20 cellular contexts compared by ENCODE assay signal in the genomic region with DNA sequence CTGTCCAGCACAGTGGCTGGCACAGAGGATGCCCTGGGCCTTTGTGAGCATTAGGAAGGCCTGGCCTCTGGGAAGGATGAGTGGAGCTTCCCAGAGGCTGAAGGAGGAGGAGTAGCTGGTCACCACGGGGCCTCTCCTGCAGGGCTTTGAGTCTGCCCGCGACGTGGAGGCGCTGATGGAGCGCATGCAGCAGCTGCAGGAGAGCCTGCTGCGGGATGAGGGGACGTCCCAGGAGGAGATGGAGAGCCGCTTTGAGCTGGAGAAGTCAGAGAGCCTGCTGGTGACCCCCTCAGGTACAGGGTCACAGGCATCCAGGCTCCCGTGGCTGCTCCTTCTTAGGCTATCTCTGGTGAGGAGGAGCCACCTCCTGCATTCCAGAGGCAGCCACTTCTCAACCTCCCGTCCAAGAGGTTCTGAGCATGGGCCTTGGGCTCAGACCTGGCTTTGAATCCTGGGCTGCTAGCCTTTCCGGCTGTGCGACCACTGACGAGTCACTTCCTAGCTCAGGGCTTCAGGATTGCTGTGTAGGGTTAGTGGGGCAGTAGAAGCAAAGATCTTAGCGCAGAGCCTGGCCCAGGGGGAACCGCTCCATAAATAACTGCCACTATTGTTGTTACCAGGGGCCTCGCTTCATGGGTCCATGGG. TPM values are rescaled to one million over a fixed set of nuclear protein-coding genes. Genes with fewer than 3 reads are reported as not detected.
DNase-seq lines count a peak whose midpoint lies in the region; ATAC-seq, FAIRE-seq and TF ChIP-seq lines count a peak whose summit lies in the region.
"Had no signal": no experiment of that assay in that cellular context is flagged by ENCODE, and none has a peak within 500 bp of the region (broad histone marks: within the 10 kb centered on the region; RNA-seq: fewer than 3 reads in every experiment).

No MANE protein-coding gene starts in this region.

- H4K20me1 ChIP-seq in K562 (replicated peaks; ENCODE audit: control insufficient read depth, insufficient read depth, low read length) (peaks cover 3% of the 10 kb centered on the region; the same call in 1 of the 2 replicates), neural progenitor cell (ENCODE audit: low read depth) (peaks cover 4% of the 10 kb centered on the region)

- FAIRE-seq in K562 (lab: Jason Lieb, UNC) = no peak

- H3K36me3 ChIP-seq in HEK293 (ENCODE audit: control insufficient read depth in 2 of 2, insufficient read depth in 1 of 2, low read length in 2 of 2) (peaks cover 33 to 91% of the 10 kb centered on the region in 2 experiments), K562 (ENCODE audit: control insufficient read depth, insufficient read depth, low read length) (peaks cover 82% of the 10 kb centered on the region; the same call in 2 of the 3 replicates), neural progenitor cell (no peaks in the 10 kb centered on the region), HAP-1 (replicated peaks) (peaks cover 84% of the 10 kb centered on the region)

- H3K9ac ChIP-seq in K562 (ENCODE audit: insufficient read depth in 1 of 2, low read depth in 2 of 2, low read length in 2 of 2) (peak overlapping the region in 1 of 2 experiments; percentile 5; a peak in 1 of 4 replicates), neural progenitor cell (no peak overlapping the region)
- H3K9ac ChIP-seq: KMS-11 had no signal

- CTCF ChIA-PET in HEK293 (lab: Yijun Ruan, JAX) (interaction anchor here (0.9 kb wide), 1 partner anchor 15 kb away, joined by 3 read pairs; no protein-coding TSS in a partner anchor), K562 (lab: Yijun Ruan, JAX; ENCODE audit: low intra/inter-chr PET ratio) (no interaction called here)

- no peaks in the 10 kb centered on the region for H3K9me3 Mint-ChIP-seq in neural progenitor cell
- peaks cover 3% of the 10 kb centered on the region for H3K9me3 Mint-ChIP-seq in glutamatergic neuron (ENCODE audit: unreplicated experiment)
- H3K9me3 Mint-ChIP-seq: CD4-positive, alpha-beta T cell; H9 had no signal

- H3K27me3 Mint-ChIP-seq in neural progenitor cell (ENCODE audit: insufficient read depth, low read depth) (no peaks in the 10 kb centered on the region), glutamatergic neuron (ENCODE audit: unreplicated experiment) (no peaks in the 10 kb centered on the region)
- H3K27me3 Mint-ChIP-seq: CD4-positive, alpha-beta T cell had no signal

- H3K27ac Mint-ChIP-seq in neural progenitor cell = peak overlapping the region; percentile 53
- no peak overlapping the region for H3K27ac Mint-ChIP-seq in glutamatergic neuron (ENCODE audit: unreplicated experiment)
- H3K27ac Mint-ChIP-seq: CD4-positive, alpha-beta T cell had no signal

- peak; percentile 19 for DNase-seq in MV-4-11 (lab: John Stamatoyannopoulos, UW)
- peak in 2 of 4 experiments; percentile 12 to 23 for DNase-seq in K562 (ENCODE audit: extremely low read depth in 1 of 4, low spot score in 3 of 4)
- DNase-seq in neural progenitor cell (ENCODE audit: low spot score) = no peak
- no peak for DNase-seq in UCSD-AML1 (lab: John Stamatoyannopoulos, UW; ENCODE audit: unreplicated experiment)
- DNase-seq in glutamatergic neuron = no peak
- no peak for DNase-seq in activated effector memory CD4-positive, alpha-beta T cell treated with anti-CD3 and anti-CD28 coated beads, Interleukin-2, amount 50 U/mL, for 16 hours
- DNase-seq in HAP-1 (ENCODE audit: low spot score in 2 of 2) = no peak
- DNase-seq: BE2C; Calu3; CD4-positive, alpha-beta T cell; DMS53; H9; MM.1S; NCI-H1105; NCI-H187; NCI-H69; SW 1271 had no signal

- no peaks in the 10 kb centered on the region for H3K4me1 Mint-ChIP-seq in neural progenitor cell
- no peaks in the 10 kb centered on the region for H3K4me1 Mint-ChIP-seq in glutamatergic neuron (ENCODE audit: low read depth, unreplicated experiment)

- peaks cover 17% of the 10 kb centered on the region for H3K79me2 ChIP-seq in K562 (ENCODE audit: control insufficient read depth, insufficient read depth, low read length)
- peaks cover 15% of the 10 kb centered on the region for H3K79me2 ChIP-seq in neural progenitor cell (ENCODE audit: low read depth)

- no TSS peak for BruUV-seq in K562 (replicated peaks; lab: Mats Ljungman, UMichigan)

- H3K4me1 ChIP-seq in HEK293 (ENCODE audit: control insufficient read depth, insufficient read depth, low read length) (no peaks in the 10 kb centered on the region), K562 (replicated peaks in 1 of 2; ENCODE audit: control insufficient read depth in 2 of 2, insufficient read depth in 2 of 2, low read length in 2 of 2) (peaks cover 2 to 7% of the 10 kb centered on the region in 2 experiments; a peak in 3 of 5 replicates), neural progenitor cell (no peaks in the 10 kb centered on the region), HAP-1 (no peaks in the 10 kb centered on the region)
- H3K4me1 ChIP-seq: BE2C, SJSA1 had no signal

- no peaks in the 10 kb centered on the region for H3F3A ChIP-seq in neural progenitor cell (ENCODE audit: low read depth)

- TF ChIP-seq RAD21 in K562 (CRISPR knock-in tag; conservative IDR thresholded peaks at IDR 0.05 in 1 of 2, IDR thresholded peaks at IDR 0.05 in 1 of 2) = no peak

- 86% methylated on average over 17 of the region's 17 CpGs for WGBS in K562 (ENCODE audit: insufficient coverage, low coverage, missing lambda C conversion rate)

- no peak for TF ChIP-seq EP300 in K562 (IDR thresholded peaks at IDR 0.05; ENCODE audit: low read length)

- peaks cover 14% of the 10 kb centered on the region for H3K36me3 Mint-ChIP-seq in neural progenitor cell
- peaks cover 4% of the 10 kb centered on the region for H3K36me3 Mint-ChIP-seq in glutamatergic neuron (ENCODE audit: unreplicated experiment)

- intact Hi-C loops in K562 (cut with micrococcal nuclease) = no loop called here

- in situ Hi-C loops in K562 (cut with MboI) = no loop called here
- in situ Hi-C loops in HAP-1 (cut with MboI; ENCODE audit: low sequenced_read_pairs) = no loop called here

- H3K4me3 Mint-ChIP-seq in neural progenitor cell = no peak overlapping the region
- H3K4me3 Mint-ChIP-seq in glutamatergic neuron (ENCODE audit: unreplicated experiment) = no peak overlapping the region
- H3K4me3 Mint-ChIP-seq: CD4-positive, alpha-beta T cell; H9 had no signal

- H3K27me3 ChIP-seq in K562 (ENCODE audit: control insufficient read depth in 2 of 2, insufficient read depth in 2 of 2, low read length in 2 of 2) (no peaks in the 10 kb centered on the region), neural progenitor cell (no peaks in the 10 kb centered on the region), HAP-1 (ENCODE audit: low read depth) (no peaks in the 10 kb centered on the region)
- H3K27me3 ChIP-seq: BE2C, SJSA1 had no signal

- POLR2A ChIA-PET in HEK293 (lab: Yijun Ruan, JAX) = interaction anchor here (0.6 kb wide), 1 partner anchor 21 kb away, joined by 3 read pairs; no protein-coding TSS in a partner anchor
- POLR2A ChIA-PET in K562 (lab: Yijun Ruan, JAX) = interaction anchor here (0.6 to 22.4 kb wide), 9 partner anchors 5 to 1124 kb away, joined by 3 to 547 read pairs (median 4); a partner anchor contains a TSS

- H3K4me2 ChIP-seq in K562 (ENCODE audit: insufficient read depth, low read length) (no peak overlapping the region), neural progenitor cell (no peak overlapping the region)
- H3K4me2 ChIP-seq: KMS-11 had no signal

- H3K9me3 ChIP-seq in HEK293 (ENCODE audit: control insufficient read depth, insufficient read depth, low read depth, low read length) = no peaks in the 10 kb centered on the region
- no peaks in the 10 kb centered on the region for H3K9me3 ChIP-seq in K562 (replicated peaks; ENCODE audit: control insufficient read depth, insufficient read depth, low read depth, low read length)
- H3K9me3 ChIP-seq in neural progenitor cell (ENCODE audit: low read depth) = no peaks in the 10 kb centered on the region
- H3K9me3 ChIP-seq in HAP-1 = no peaks in the 10 kb centered on the region
- H3K9me3 ChIP-seq: BE2C, SJSA1 had no signal

- H3K9me1 ChIP-seq in K562 (ENCODE audit: control insufficient read depth, insufficient read depth, low read length) = no peaks in the 10 kb centered on the region

- no peak overlapping the region for H3K27ac ChIP-seq in HEK293 (ENCODE audit: extremely low read depth, low read depth, low read length)
- H3K27ac ChIP-seq in K562 (ENCODE audit: extremely low read depth, low read depth, low read length) = no peak overlapping the region
- H3K27ac ChIP-seq in neural progenitor cell = no peak overlapping the region
- H3K27ac ChIP-seq: KMS-11, SJSA1 had no signal

- TF ChIP-seq CTCF in HEK293 (tag by site-specific recombination; IDR thresholded peaks at IDR 0.05) (no peak), K562 (IDR thresholded peaks at IDR 0.05 in 2 of 3, conservative IDR thresholded peaks at IDR 0.05 in 1 of 3; ENCODE audit: insufficient read depth in 2 of 3, low read depth in 1 of 3, low read length in 3 of 3) (0 out of 6 replicates have a peak, but pooled peaks of 1 of the 3 experiments have one; percentile 3), neural progenitor cell (IDR thresholded peaks at IDR 0.05) (no peak), glutamatergic neuron (IDR thresholded peaks at IDR 0.05; ENCODE audit: partially characterized antibody, unreplicated experiment) (no peak)

- ATAC-seq in K562 = peak; percentile 6; the same call in 2 of the 3 replicates

- H3K4me3 ChIP-seq in HEK293 (ENCODE audit: low read depth, low read length) (no peak overlapping the region), K562 (no peak overlapping the region), neural progenitor cell (no peak overlapping the region), HAP-1 (no peak overlapping the region)
- H3K4me3 ChIP-seq: SJSA1 had no signal

- no peak for TF ChIP-seq POLR2A in K562 (conservative IDR thresholded peaks at IDR 0.05)

- no peak overlapping the region for H2AFZ ChIP-seq in K562 (ENCODE audit: low read depth, low read length)
- no peak overlapping the region for H2AFZ ChIP-seq in neural progenitor cell (replicated peaks)

RNA-seq across cellular contexts. Expression of a gene that starts 14.0 kb away (rescaled TPM):
- 14.6 and 34.6 TPM in 2 replicates for total RNA-seq in K562 (2011; cell fraction: chromatin; rRNA removed; ENCODE audit: low replicate concordance)
- 26.1 and 26.2 TPM in 2 replicates for total RNA-seq in K562 (2011; cell fraction: nucleolus; rRNA removed)
- 23.4 and 26.2 TPM in 2 replicates for total RNA-seq in K562 (2011; cell fraction: nucleoplasm; rRNA removed)
- total RNA-seq in K562 (2014; rRNA removed) (54.4 and 55.3 TPM in 2 replicates), K562 (2014; rRNA removed; fragmentation: Illumina TruSeq; extraction: Trizol) (16.8 and 16.9 TPM in 2 replicates), K562 (2015; rRNA removed; fragmentation: Illumina TruSeq; extraction: Trizol) (9.4 and 10.0 TPM in 2 replicates), K562 (2021) (61.1 and 71.3 TPM in 2 replicates), neural progenitor cell (ENCODE audit: low replicate concordance) (7.6 and 19.1 TPM in 2 replicates), glutamatergic neuron (ENCODE audit: unreplicated experiment) (57.2 TPM)
- polyA plus RNA-seq in K562 (2011; rRNA removed) (15.4 and 34.4 TPM in 2 replicates), K562 (2014; fragmentation: Illumina TruSeq; extraction: Trizol) (47.6 and 61.0 TPM in 2 replicates), K562 (2014; fragmentation: Nextera tagmentation; extraction: Ambion mirVana) (1 to 10 TPM; 3.7 to 5.4 TPM), K562 (2014; rRNA removed) (40.8 and 47.3 TPM in 2 replicates)
- 28.3 and 29.9 TPM in 2 replicates for polyA plus RNA-seq in K562 (2011; cell fraction: cytosol; rRNA removed)
- polyA plus RNA-seq in K562 (2011; cell fraction: nucleus; rRNA removed) = 26.7 and 31.1 TPM in 2 replicates
- 24.3 and 118 TPM in 2 replicates for polyA plus RNA-seq in K562 (2012)
- 13.4 and 14.9 TPM in 2 replicates for polyA minus RNA-seq in K562 (2011; rRNA and poly(A)+ RNA removed)
- polyA minus RNA-seq in K562 (2011; cell fraction: cytosol; rRNA and poly(A)+ RNA removed) = 15.4 and 28.6 TPM in 2 replicates
- polyA minus RNA-seq in K562 (2011; cell fraction: nucleus; rRNA and poly(A)+ RNA removed) = 6.6 and 11.0 TPM in 2 replicates

RNA-seq across cellular contexts. Expression of a gene that starts 37.4 kb away (rescaled TPM):
- 48.2 and 59.7 TPM in 2 replicates for total RNA-seq in K562 (2011; cell fraction: chromatin; rRNA removed; ENCODE audit: low replicate concordance)
- total RNA-seq in K562 (2011; cell fraction: nucleolus; rRNA removed) = 75.0 and 82.2 TPM in 2 replicates
- total RNA-seq in K562 (2011; cell fraction: nucleoplasm; rRNA removed) = 110 and 124 TPM in 2 replicates
- total RNA-seq in K562 (2014; rRNA removed) = 1,281 and 1,288 TPM in 2 replicates
- total RNA-seq in K562 (2014; rRNA removed; fragmentation: Illumina TruSeq; extraction: Trizol) = 303 and 353 TPM in 2 replicates
- 425 and 445 TPM in 2 replicates for total RNA-seq in K562 (2015; rRNA removed; fragmentation: Illumina TruSeq; extraction: Trizol)
- total RNA-seq in K562 (2021) = 380 and 403 TPM in 2 replicates
- polyA plus RNA-seq in K562 (2011; rRNA removed) = 343 and 388 TPM in 2 replicates
- 299 and 407 TPM in 2 replicates for polyA plus RNA-seq in K562 (2011; cell fraction: cytosol; rRNA removed)
- polyA plus RNA-seq in K562 (2011; cell fraction: nucleus; rRNA removed) = 273 and 321 TPM in 2 replicates
- 405 and 915 TPM in 2 replicates for polyA plus RNA-seq in K562 (2012)
- 338 and 607 TPM in 2 replicates for polyA plus RNA-seq in K562 (2014; fragmentation: Illumina TruSeq; extraction: Trizol)
- polyA plus RNA-seq in K562 (2014; fragmentation: Nextera tagmentation; extraction: Ambion mirVana) = 100 to 1,000 TPM; 292 to 545 TPM
- polyA plus RNA-seq in K562 (2014; rRNA removed) = 1,422 and 1,500 TPM in 2 replicates
- 92.2 and 94.1 TPM in 2 replicates for polyA minus RNA-seq in K562 (2011; rRNA and poly(A)+ RNA removed)
- polyA minus RNA-seq in K562 (2011; cell fraction: cytosol; rRNA and poly(A)+ RNA removed) = 78.4 and 106 TPM in 2 replicates
- polyA minus RNA-seq in K562 (2011; cell fraction: nucleus; rRNA and poly(A)+ RNA removed) = 40.0 and 57.4 TPM in 2 replicates
- total RNA-seq in neural progenitor cell (ENCODE audit: low replicate concordance) = 187 and 198 TPM in 2 replicates
- 110 TPM for total RNA-seq in glutamatergic neuron (ENCODE audit: unreplicated experiment)

RNA-seq across cellular contexts. Expression of a gene that starts 40.5 kb away (rescaled TPM):
- total RNA-seq in K562 (2011; cell fraction: chromatin; rRNA removed; ENCODE audit: low replicate concordance) = 32.8 and 70.6 TPM in 2 replicates
- 23.7 and 23.8 TPM in 2 replicates for total RNA-seq in K562 (2011; cell fraction: nucleolus; rRNA removed)
- 45.8 and 58.7 TPM in 2 replicates for total RNA-seq in K562 (2011; cell fraction: nucleoplasm; rRNA removed)
- 132 and 186 TPM in 2 replicates for total RNA-seq in K562 (2014; rRNA removed)
- total RNA-seq in K562 (2014; rRNA removed; fragmentation: Illumina TruSeq; extraction: Trizol) = 209 and 236 TPM in 2 replicates
- total RNA-seq in K562 (2015; rRNA removed; fragmentation: Illumina TruSeq; extraction: Trizol) = 220 and 230 TPM in 2 replicates
- total RNA-seq in K562 (2021) = 143 and 153 TPM in 2 replicates
- polyA plus RNA-seq in K562 (2011; rRNA removed) = 150 and 176 TPM in 2 replicates
- 82.1 and 115 TPM in 2 replicates for polyA plus RNA-seq in K562 (2011; cell fraction: cytosol; rRNA removed)
- 52.7 and 76.2 TPM in 2 replicates for polyA plus RNA-seq in K562 (2011; cell fraction: nucleus; rRNA removed)
- polyA plus RNA-seq in K562 (2012) = 151 and 153 TPM in 2 replicates
- 279 and 343 TPM in 2 replicates for polyA plus RNA-seq in K562 (2014; fragmentation: Illumina TruSeq; extraction: Trizol)
- polyA plus RNA-seq in K562 (2014; fragmentation: Nextera tagmentation; extraction: Ambion mirVana) = 100 to 1,000 TPM; 264 to 508 TPM
- polyA plus RNA-seq in K562 (2014; rRNA removed) = 180 and 202 TPM in 2 replicates
- polyA minus RNA-seq in K562 (2011; rRNA and poly(A)+ RNA removed) = 63.9 and 71.8 TPM in 2 replicates
- 25.2 and 30.5 TPM in 2 replicates for polyA minus RNA-seq in K562 (2011; cell fraction: cytosol; rRNA and poly(A)+ RNA removed)
- 11.4 and 23.2 TPM in 2 replicates for polyA minus RNA-seq in K562 (2011; cell fraction: nucleus; rRNA and poly(A)+ RNA removed)
- 92.0 and 117 TPM in 2 replicates for total RNA-seq in neural progenitor cell (ENCODE audit: low replicate concordance)
- total RNA-seq in glutamatergic neuron (ENCODE audit: unreplicated experiment) = 82.8 TPM

RNA-seq across cellular contexts. Expression of a gene that starts 55.5 kb away (rescaled TPM):
- total RNA-seq in K562 (2011; cell fraction: chromatin; rRNA removed; ENCODE audit: low replicate concordance) = 16.8 and 18.9 TPM in 2 replicates
- 19.2 and 20.0 TPM in 2 replicates for total RNA-seq in K562 (2011; cell fraction: nucleolus; rRNA removed)
- 25.3 and 28.1 TPM in 2 replicates for total RNA-seq in K562 (2011; cell fraction: nucleoplasm; rRNA removed)
- 22.7 and 23.8 TPM in 2 replicates for total RNA-seq in K562 (2014; rRNA removed)
- 21.1 and 22.0 TPM in 2 replicates for total RNA-seq in K562 (2014; rRNA removed; fragmentation: Illumina TruSeq; extraction: Trizol)
- total RNA-seq in K562 (2015; rRNA removed; fragmentation: Illumina TruSeq; extraction: Trizol) = 24.1 and 24.5 TPM in 2 replicates
- 19.1 and 21.0 TPM in 2 replicates for total RNA-seq in K562 (2021)
- polyA plus RNA-seq in K562 (2011; rRNA removed) = 28.9 and 33.2 TPM in 2 replicates
- 38.5 and 46.2 TPM in 2 replicates for polyA plus RNA-seq in K562 (2011; cell fraction: cytosol; rRNA removed)
- 24.2 and 34.9 TPM in 2 replicates for polyA plus RNA-seq in K562 (2011; cell fraction: nucleus; rRNA removed)
- polyA plus RNA-seq in K562 (2012) = 25.0 and 32.1 TPM in 2 replicates
- polyA plus RNA-seq in K562 (2014; fragmentation: Illumina TruSeq; extraction: Trizol) = 23.8 and 25.5 TPM in 2 replicates
- 10 to 100 TPM; 38.6 to 50.6 TPM for polyA plus RNA-seq in K562 (2014; fragmentation: Nextera tagmentation; extraction: Ambion mirVana)
- 15.2 and 16.9 TPM in 2 replicates for polyA plus RNA-seq in K562 (2014; rRNA removed)
- polyA minus RNA-seq in K562 (2011; rRNA and poly(A)+ RNA removed) = 88.8 and 95.6 TPM in 2 replicates
- polyA minus RNA-seq in K562 (2011; cell fraction: cytosol; rRNA and poly(A)+ RNA removed) = 22.8 and 25.4 TPM in 2 replicates
- polyA minus RNA-seq in K562 (2011; cell fraction: nucleus; rRNA and poly(A)+ RNA removed) = 7.9 and 17.3 TPM in 2 replicates
- total RNA-seq in neural progenitor cell (ENCODE audit: low replicate concordance) = 16.9 and 27.3 TPM in 2 replicates
- 10.1 TPM for total RNA-seq in glutamatergic neuron (ENCODE audit: unreplicated experiment)
